ENCODE assay signal across 39 cellular contexts in genomic region chr19:5918463-5919079, GRCh38. TPM values are rescaled to one million over a fixed set of nuclear protein-coding genes. Genes with fewer than 3 reads are reported as not detected.
"Had no signal": no experiment of that assay in that cellular context is flagged by ENCODE, and none has a peak within 500 bp of the region (broad histone marks: within the 10 kb centered on the region; RNA-seq: fewer than 3 reads in every experiment).

No MANE protein-coding gene starts in this region.

- H3K4me3 Mint-ChIP-seq: activated CD4-positive, alpha-beta memory T cell treated with anti-CD3 and anti-CD28 coated beads, Interleukin-2, amount 10 ng/mL, durations not matched to agents 7 days and 5 days; activated CD8-positive, alpha-beta memory T cell treated with anti-CD3 and anti-CD28 coated beads, Interleukin-2, amount 10 ng/mL, durations not matched to agents 7 days and 5 days; activated naive CD8-positive, alpha-beta T cell; activated naive CD8-positive, alpha-beta T cell treated with anti-CD3 and anti-CD28 coated beads, Interleukin-2, amount 50 U/mL, for 24 hours; T-cell had no signal

- H3K27me3 ChIP-seq: brain microvascular endothelial cell, MG63 had no signal

- H3K36me3 Mint-ChIP-seq: activated naive CD8-positive, alpha-beta T cell had no signal

- H3K36me3 ChIP-seq: MG63 had no signal

- DNase-seq: activated CD4-positive, alpha-beta memory T cell treated with anti-CD3 and anti-CD28 coated beads, Interleukin-2, amount 10 ng/mL, durations not matched to agents 7 days and 5 days; activated CD4-positive, alpha-beta T cell treated with anti-CD3 and anti-CD28 coated beads for 1 hour; activated CD4-positive, alpha-beta T cell treated with anti-CD3 and anti-CD28 coated beads for 48 hours; activated CD4-positive, CD25-positive, alpha-beta regulatory T cell; activated CD8-positive, alpha-beta memory T cell treated with anti-CD3 and anti-CD28 coated beads for 24 hours; activated CD8-positive, alpha-beta memory T cell treated with anti-CD3 and anti-CD28 coated beads, Interleukin-2, amount 10 ng/mL, durations not matched to agents 7 days and 5 days; activated CD8-positive, alpha-beta memory T cell treated with anti-CD3 and anti-CD28 coated beads, Interleukin-2, amount 50 U/mL, for 48 hours; activated gamma-delta T cell; activated naive CD4-positive, alpha-beta T cell treated with Interleukin-2 at 50 U/mL for 16 hours; activated naive CD8-positive, alpha-beta T cell treated with anti-CD3 and anti-CD28 coated beads, Interleukin-2, amount 50 U/mL, for 24 hours; brain microvascular endothelial cell; central memory CD4-positive, alpha-beta T cell; Kasumi-1; KG1; MG63; NCI-H1048; NCI-H1105 treated with DMSO at 0.1 percent for 48 hours; NCI-H1436; NCI-H1694; NCI-H1930; NCI-H2081 treated with DMSO at 0.1 percent for 48 hours; NCI-H226; NCI-H446 treated with DMSO at 0.1 percent for 48 hours; NCI-H524; NK-92 treated with Interleukin-12 subunit alpha and Interleukin-12 subunit beta, amount 100 ng/mL, for 24 hours; PC-9; SIG-M5; T-cell; T-helper 2 cell; T-helper 9 cell had no signal

- H3K27me3 Mint-ChIP-seq: activated CD4-positive, alpha-beta memory T cell treated with anti-CD3 and anti-CD28 coated beads, Interleukin-2, amount 10 ng/mL, durations not matched to agents 7 days and 5 days; activated CD8-positive, alpha-beta memory T cell treated with anti-CD3 and anti-CD28 coated beads, Interleukin-2, amount 10 ng/mL, durations not matched to agents 7 days and 5 days; activated naive CD8-positive, alpha-beta T cell; activated naive CD8-positive, alpha-beta T cell treated with anti-CD3 and anti-CD28 coated beads, Interleukin-2, amount 50 U/mL, for 24 hours; T-cell had no signal

- H3K4me1 Mint-ChIP-seq: activated CD4-positive, alpha-beta memory T cell treated with anti-CD3 and anti-CD28 coated beads, Interleukin-2, amount 10 ng/mL, durations not matched to agents 7 days and 5 days; activated CD8-positive, alpha-beta memory T cell treated with anti-CD3 and anti-CD28 coated beads, Interleukin-2, amount 10 ng/mL, durations not matched to agents 7 days and 5 days; activated naive CD8-positive, alpha-beta T cell treated with anti-CD3 and anti-CD28 coated beads, Interleukin-2, amount 50 U/mL, for 24 hours; T-cell had no signal

- ATAC-seq: activated CD8-positive, alpha-beta memory T cell treated with anti-CD3 and anti-CD28 coated beads, Interleukin-2, amount 10 ng/mL, durations not matched to agents 7 days and 5 days; activated naive CD8-positive, alpha-beta T cell treated with anti-CD3 and anti-CD28 coated beads, Interleukin-2, amount 50 U/mL, for 24 hours; Right ventricle myocardium inferior; SK-N-SH treated with all-trans-retinoic acid at 6 μM for 48 hours; T-cell had no signal

- H2AFZ ChIP-seq: PC-9 had no signal

- H3K27ac ChIP-seq: brain microvascular endothelial cell, PC-9, RWPE1, VCaP had no signal

- FAIRE-seq: RCC 7860 had no signal

- H3K4me2 ChIP-seq: PC-9 had no signal

- H3K4me3 ChIP-seq: MG63, PC-9 had no signal

- H3K9me3 ChIP-seq: MG63 had no signal

- H3K27ac Mint-ChIP-seq: activated CD4-positive, alpha-beta memory T cell treated with anti-CD3 and anti-CD28 coated beads, Interleukin-2, amount 10 ng/mL, durations not matched to agents 7 days and 5 days; activated CD8-positive, alpha-beta memory T cell treated with anti-CD3 and anti-CD28 coated beads, Interleukin-2, amount 10 ng/mL, durations not matched to agents 7 days and 5 days; activated naive CD8-positive, alpha-beta T cell; activated naive CD8-positive, alpha-beta T cell treated with anti-CD3 and anti-CD28 coated beads, Interleukin-2, amount 50 U/mL, for 24 hours; activated T-helper 2 cell treated with anti-CD3 and anti-CD28 coated beads, Interferon-gamma antibody, Interleukin-2, Interleukin-4, amounts not matched to agents 10 μg/mL and 5 μg/mL and 100 μg/mL, durations not matched to agents 14 hours and 24 hours and 36 hours; T-cell had no signal

- H3K9me3 Mint-ChIP-seq: activated CD4-positive, alpha-beta memory T cell treated with anti-CD3 and anti-CD28 coated beads, Interleukin-2, amount 10 ng/mL, durations not matched to agents 7 days and 5 days; activated naive CD8-positive, alpha-beta T cell treated with anti-CD3 and anti-CD28 coated beads, Interleukin-2, amount 50 U/mL, for 24 hours; activated T-helper 2 cell treated with anti-CD3 and anti-CD28 coated beads, Interferon-gamma antibody, Interleukin-2, Interleukin-4, amounts not matched to agents 10 μg/mL and 5 μg/mL and 100 μg/mL, durations not matched to agents 14 hours and 24 hours and 36 hours; T-cell had no signal

RNA-seq across cellular contexts. Expression of gene FUT5, which starts 48.2 kb away (rescaled TPM):
- total RNA-seq: activated CD8-positive, alpha-beta memory T cell treated with anti-CD3 and anti-CD28 coated beads, Interleukin-2, amount 10 ng/mL, durations not matched to agents 7 days and 5 days; activated T-helper 2 cell treated with anti-CD3 and anti-CD28 coated beads, Interferon-gamma antibody, Interleukin-2, Interleukin-4, amounts not matched to agents 10 μg/mL and 5 μg/mL and 100 μg/mL, durations not matched to agents 14 hours and 24 hours and 36 hours; aorta; PC-9; Right ventricle myocardium inferior; SK-MEL-5 had no signal
- polyA plus RNA-seq: aorta had no signal
